Comparison of ENCODE assay signal across 1 cellular context in genomic region chr14:28776482-28777266, GRCh38.
TF ChIP-seq lines count a peak whose summit lies in the region.

No MANE protein-coding gene starts in this region.

TF ChIP-seq in HepG2, 621 proteins besides CTCF, POLR2A, EP300 and RAD21:
- TF ChIP-seq ATF7 (IDR thresholded peaks at IDR 0.05) (peak; percentile 89), ATF7 (CRISPR knock-in tag; IDR thresholded peaks at IDR 0.05) (no peak), CCAR2 (optimal IDR thresholded peaks at IDR 0.05; ENCODE audit: low read depth, low read length) (no peak)
